Comparison of ENCODE assay signal across 5 cellular contexts in the genomic region with DNA sequence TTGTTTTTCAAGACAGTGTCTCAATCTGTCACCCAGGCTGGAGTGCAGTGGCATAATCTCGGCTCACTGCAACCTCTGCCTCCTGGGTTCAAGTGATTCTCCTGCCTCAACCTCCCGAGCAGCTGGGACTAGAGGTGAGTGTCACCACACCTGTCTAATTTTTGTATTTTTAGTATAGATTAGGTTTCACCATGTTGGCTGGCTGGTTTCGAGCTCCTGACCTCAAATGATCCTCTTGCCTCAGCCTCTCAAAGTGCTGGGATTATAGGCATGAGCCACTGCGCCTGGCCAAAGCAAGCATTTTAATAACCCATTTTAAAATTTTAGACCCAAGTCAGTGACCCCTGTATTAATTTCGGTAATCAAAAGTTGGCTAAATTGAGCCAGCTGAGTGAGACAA. TPM values are rescaled to one million over a fixed set of nuclear protein-coding genes. Genes with fewer than 3 reads are reported as not detected.
"Had no signal": no experiment of that assay in that cellular context is flagged by ENCODE, and none has a peak within 500 bp of the region (broad histone marks: within the 10 kb centered on the region; RNA-seq: fewer than 3 reads in every experiment).

No MANE protein-coding gene starts in this region.

RNA-seq across cellular contexts. Expression of a gene that starts 47.0 kb away (rescaled TPM):
- total RNA-seq: activated CD4-positive, alpha-beta T cell treated with anti-CD3 and anti-CD28 coated beads, Interleukin-2, amount 10 ng/mL, durations not matched to agents 24 days and 14 days; ascending aorta; M059J; T-helper 1 cell treated with Interleukin-12 subunit alpha and Interleukin-12 subunit beta and Interleukin-4 antibody, amounts not matched to agents 30 ng/mL and 1 ng/mL, for 36 hours; T-helper 2 cell treated with Interferon-gamma antibody and Interleukin-4, amounts not matched to agents 100 ng/mL and 5 ng/mL, for 36 hours had no signal
